8 cellular contexts compared by ENCODE assay signal in genomic region chr2:26243643-26244478, GRCh38. TPM values are rescaled to one million over a fixed set of nuclear protein-coding genes. Genes with fewer than 3 reads are reported as not detected.
A peak's percentile ranks its signal among the peaks of the same experiment; 100 is the strongest.
DNase-seq lines count a peak whose midpoint lies in the region; TF ChIP-seq lines count a peak whose summit lies in the region.

No MANE protein-coding gene starts in this region.

- H3K4me3 ChIP-seq in H7 (ENCODE audit: insufficient read depth, low read depth, low read length) (peak overlapping the region; percentile 91), WI38 (ENCODE audit: low read depth, low read length) (peak overlapping the region; percentile 84), fibroblast of villous mesenchyme (ENCODE audit: low read depth, low read length) (peak overlapping the region; percentile 100), neuron (ENCODE audit: low read length) (peak overlapping the region; percentile 92)

- peaks cover 10% of the 10 kb centered on the region for H3K36me3 Mint-ChIP-seq in activated CD4-positive, alpha-beta T cell treated with anti-CD3 and anti-CD28 coated beads, Interleukin-2, amount 10 ng/mL, durations not matched to agents 7 days and 5 days (ENCODE audit: low read depth)

- TF ChIP-seq CTCF in WI38 (IDR thresholded peaks at IDR 0.05; ENCODE audit: low read depth, low read length) (no peak), fibroblast of villous mesenchyme (IDR thresholded peaks at IDR 0.05; ENCODE audit: insufficient read depth, low read depth, low read length) (no peak)

- H2AFZ ChIP-seq in neuron (ENCODE audit: low read depth, low read length): peak overlapping the region; percentile 78

- H3K4me3 Mint-ChIP-seq in activated CD4-positive, alpha-beta T cell treated with anti-CD3 and anti-CD28 coated beads, Interleukin-2, amount 10 ng/mL, durations not matched to agents 7 days and 5 days: peak overlapping the region; percentile 95

- POLR2A ChIA-PET in activated CD4-positive, alpha-beta T cell treated with anti-CD3 and anti-CD28 coated beads, Interleukin-2, amount 10 ng/mL, durations not matched to agents 7 days and 5 days (lab: Charles Lee): interaction anchor here (0.7 to 1.2 kb wide), 3 partner anchors 21 to 210 kb away, joined by 3 to 4 read pairs (median 3); partner anchors contain the start of gene RAB10

- H3K27ac Mint-ChIP-seq in activated CD4-positive, alpha-beta T cell treated with anti-CD3 and anti-CD28 coated beads, Interleukin-2, amount 10 ng/mL, durations not matched to agents 7 days and 5 days: peak overlapping the region; percentile 100

- no peaks in the 10 kb centered on the region for H3K9me3 Mint-ChIP-seq in activated CD4-positive, alpha-beta T cell treated with anti-CD3 and anti-CD28 coated beads, Interleukin-2, amount 10 ng/mL, durations not matched to agents 7 days and 5 days

- H3K36me3 ChIP-seq in H7 (replicated peaks; ENCODE audit: control insufficient read depth, insufficient read depth, low read length) (no peaks in the 10 kb centered on the region; the same call in 1 of the 2 replicates), neuron (ENCODE audit: insufficient read depth, low read length) (no peaks in the 10 kb centered on the region)

- no peak for DNase-seq in activated CD4-positive, alpha-beta T cell treated with anti-CD3 and anti-CD28 coated beads, Interleukin-2, amount 10 ng/mL, durations not matched to agents 7 days and 5 days
- no peak for DNase-seq in activated CD4-positive, alpha-beta T cell treated with anti-CD3 and anti-CD28 coated beads, Interleukin-2, amount 50 U/mL, for 4 hours
- peak; percentile 28 for DNase-seq in H7
- peak; percentile 13 to 65 for DNase-seq in Kasumi-1 (lab: John Stamatoyannopoulos, UW)
- peak; percentile 49 for DNase-seq in fibroblast of villous mesenchyme (ENCODE audit: low read depth)
- no peak for DNase-seq in DMS153 treated with DMSO at 0.1 percent for 48 hours (lab: John Stamatoyannopoulos, UW; ENCODE audit: unreplicated experiment)

- H3K9me3 ChIP-seq in neuron (ENCODE audit: low read length): no peaks in the 10 kb centered on the region

- H3K4me1 Mint-ChIP-seq in activated CD4-positive, alpha-beta T cell treated with anti-CD3 and anti-CD28 coated beads, Interleukin-2, amount 10 ng/mL, durations not matched to agents 7 days and 5 days: peaks cover 51% of the 10 kb centered on the region

- CTCF ChIA-PET in activated CD4-positive, alpha-beta T cell treated with anti-CD3 and anti-CD28 coated beads, Interleukin-2, amount 10 ng/mL, durations not matched to agents 7 days and 5 days (lab: Charles Lee): interaction anchor here (0.6 to 1.9 kb wide), 13 partner anchors 8 to 365 kb away, joined by 3 to 6 read pairs (median 4); partner anchors contain the start of gene ASXL2

- H3K27me3 ChIP-seq in H7 (ENCODE audit: control insufficient read depth, insufficient read depth, low read length) (no peaks in the 10 kb centered on the region), neuron (ENCODE audit: insufficient read depth, low read length) (no peaks in the 10 kb centered on the region)

- peaks cover 18% of the 10 kb centered on the region for H3K4me1 ChIP-seq in neuron (ENCODE audit: insufficient read depth, low read length)

- H3K27me3 Mint-ChIP-seq in activated CD4-positive, alpha-beta T cell treated with anti-CD3 and anti-CD28 coated beads, Interleukin-2, amount 10 ng/mL, durations not matched to agents 7 days and 5 days: no peaks in the 10 kb centered on the region

RNA-seq across cellular contexts. Expression of gene HADHA, which starts 0.6 kb away (rescaled TPM):
- 100 to 1,000 TPM; 117 to 124 TPM for total RNA-seq in activated CD4-positive, alpha-beta T cell treated with anti-CD3 and anti-CD28 coated beads, Interleukin-2, amount 10 ng/mL, durations not matched to agents 7 days and 5 days
- total RNA-seq in H7 (2014; rRNA removed; shearing (Covaris generic)): 111 and 137 TPM in 2 replicates
- total RNA-seq in fibroblast of villous mesenchyme: 120 and 122 TPM in 2 replicates

RNA-seq across cellular contexts. Expression of gene HADHB, which starts 0.9 kb away (rescaled TPM):
- total RNA-seq in activated CD4-positive, alpha-beta T cell treated with anti-CD3 and anti-CD28 coated beads, Interleukin-2, amount 10 ng/mL, durations not matched to agents 7 days and 5 days: 10 to 100 TPM; 65.2 to 72.7 TPM
- 78.7 and 88.7 TPM in 2 replicates for total RNA-seq in H7 (2014; rRNA removed; shearing (Covaris generic))
- 80.5 and 106 TPM in 2 replicates for total RNA-seq in fibroblast of villous mesenchyme

Comparison
In these comparisons a context has a peak if more than half of its experiments do, and no peak if none do; other contexts are left out.
1. DNase-seq: peak in H7 (single experiment), Kasumi-1 (2 of 2) and fibroblast of villous mesenchyme (single experiment); none in activated CD4-positive, alpha-beta T cell treated with anti-CD3 and anti-CD28 coated beads, Interleukin-2, amount 10 ng/mL, durations not matched to agents 7 days and 5 days (single experiment), activated CD4-positive, alpha-beta T cell treated with anti-CD3 and anti-CD28 coated beads, Interleukin-2, amount 50 U/mL, for 4 hours (0 of 2) and DMS153 treated with DMSO at 0.1 percent for 48 hours (single experiment).
2. Peak in every context shown above with its lines, with median percentiles within 50 percentile points of each other: H3K4me3 ChIP-seq.